9 cellular contexts compared by ENCODE assay signal in the genomic region with DNA sequence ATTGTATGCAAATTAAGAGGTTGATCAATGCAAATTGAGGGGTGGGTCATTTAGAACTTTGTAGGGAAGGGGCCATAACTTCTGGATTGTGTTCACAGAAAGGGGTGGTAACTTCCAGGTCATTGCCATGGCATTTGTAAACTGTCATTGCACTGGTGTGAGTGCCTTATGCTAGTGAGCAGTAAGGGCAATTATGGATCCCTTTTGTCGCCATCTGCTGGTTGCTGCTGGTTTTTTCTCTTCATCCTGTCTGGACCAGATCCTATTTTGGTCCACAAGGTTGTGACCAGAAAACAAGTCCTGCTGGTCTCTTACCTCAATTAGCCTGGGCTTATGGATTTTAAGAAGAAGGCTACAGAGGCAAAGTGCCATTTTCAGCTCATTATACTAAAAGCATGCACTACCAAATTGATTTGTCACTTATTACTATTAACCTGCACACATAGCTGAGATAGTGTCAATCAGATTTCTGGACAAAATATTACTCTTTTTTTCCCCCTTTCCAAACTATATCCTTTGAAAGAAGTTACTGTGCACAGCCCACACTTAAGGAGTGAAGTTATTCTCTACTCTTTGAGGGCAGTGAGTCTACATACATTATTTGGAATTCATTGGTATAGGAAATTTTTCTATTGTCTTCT.
DNase-seq lines count a peak whose midpoint lies in the region; ATAC-seq and TF ChIP-seq lines count a peak whose summit lies in the region.
"Had no signal": no experiment of that assay in that cellular context is flagged by ENCODE, and none has a peak within 500 bp of the region (broad histone marks: within the 10 kb centered on the region; RNA-seq: fewer than 3 reads in every experiment).

No MANE protein-coding gene starts in this region.

- no peaks in the 10 kb centered on the region for H3K36me3 ChIP-seq in tibial nerve

- peak; percentile 29 for ATAC-seq in CD4-positive, alpha-beta T cell (ENCODE audit: poor library complexity)
- ATAC-seq in GM19043 (IDR thresholded peaks at IDR 0.05; ENCODE audit: low read depth, unreplicated experiment), result peak; percentile 95
- ATAC-seq in HG03175 (IDR thresholded peaks at IDR 0.05; ENCODE audit: unreplicated experiment), result peak; percentile 98
- no peak for ATAC-seq in natural killer cell treated with Interleukin-12 subunit alpha and Interleukin-12 subunit beta and Interleukin-15 and Interleukin-18, amount 100 ng/mL, for 72 hours

- no peaks in the 10 kb centered on the region for H3K9me3 Mint-ChIP-seq in CD4-positive, alpha-beta T cell
- H3K9me3 Mint-ChIP-seq in natural killer cell treated with Interleukin-12 subunit alpha and Interleukin-12 subunit beta and Interleukin-15 and Interleukin-18, amount 100 ng/mL, for 72 hours, result no peaks in the 10 kb centered on the region
- H3K9me3 Mint-ChIP-seq: T-helper 1 cell treated with Interleukin-12 subunit alpha and Interleukin-12 subunit beta and Interleukin-4 antibody, amounts not matched to agents 30 μg/mL and 1 μg/mL, for 36 hours had no signal

- no peaks in the 10 kb centered on the region for H3K4me1 Mint-ChIP-seq in CD4-positive, alpha-beta T cell (ENCODE audit: low read depth)
- H3K4me1 Mint-ChIP-seq in natural killer cell treated with Interleukin-12 subunit alpha and Interleukin-12 subunit beta and Interleukin-15 and Interleukin-18, amount 100 ng/mL, for 72 hours (ENCODE audit: low read depth in 2 of 2), result no peaks in the 10 kb centered on the region

- POLR2A ChIA-PET in CD4-positive, alpha-beta T cell (lab: Charles Lee), result no interaction called here

- TF ChIP-seq POLR2A in erythroblast (IDR thresholded peaks at IDR 0.05; ENCODE audit: low read length), result no peak
- no peak for TF ChIP-seq POLR2A in tibial nerve (IDR thresholded peaks at IDR 0.05)

- no peaks in the 10 kb centered on the region for H3K36me3 Mint-ChIP-seq in CD4-positive, alpha-beta T cell (ENCODE audit: low read depth)
- H3K36me3 Mint-ChIP-seq in natural killer cell treated with Interleukin-12 subunit alpha and Interleukin-12 subunit beta and Interleukin-15 and Interleukin-18, amount 100 ng/mL, for 72 hours, result no peaks in the 10 kb centered on the region

- TF ChIP-seq EP300 in tibial nerve (IDR thresholded peaks at IDR 0.05), result no peak

- no peaks in the 10 kb centered on the region for H3K9me3 ChIP-seq in CD4-positive, alpha-beta T cell (ENCODE audit: control insufficient read depth, low read length)
- no peaks in the 10 kb centered on the region for H3K9me3 ChIP-seq in tibial nerve

- H3K4me3 ChIP-seq in tibial nerve, result no peak overlapping the region

- H3K27me3 ChIP-seq in CD4-positive, alpha-beta T cell (ENCODE audit: control insufficient read depth, insufficient read depth, low read length), result no peaks in the 10 kb centered on the region
- H3K27me3 ChIP-seq in tibial nerve, result no peaks in the 10 kb centered on the region

- DNase-seq in CD4-positive, alpha-beta T cell, result peak; percentile 19 to 53 (median 31)
- DNase-seq in NCI-H69 (lab: John Stamatoyannopoulos, UW), result peak; percentile 80
- peak; percentile 77 for DNase-seq in activated CD8-positive, alpha-beta memory T cell treated with anti-CD3 and anti-CD28 coated beads for 24 hours
- DNase-seq in erythroblast (lab: John Stamatoyannopoulos, UW), result peak; percentile 44 to 70
- DNase-seq in natural killer cell treated with Interleukin-12 subunit alpha and Interleukin-12 subunit beta and Interleukin-15 and Interleukin-18, amount 100 ng/mL, for 72 hours (ENCODE audit: low spot score), result peak; percentile 69
- DNase-seq in tibial nerve (ENCODE audit: low spot score in 2 of 2), result peak; percentile 31 to 73

- H3K27me3 Mint-ChIP-seq in CD4-positive, alpha-beta T cell, result no peaks in the 10 kb centered on the region
- H3K27me3 Mint-ChIP-seq in natural killer cell treated with Interleukin-12 subunit alpha and Interleukin-12 subunit beta and Interleukin-15 and Interleukin-18, amount 100 ng/mL, for 72 hours, result peaks cover 3 to 6% of the 10 kb centered on the region in 2 donors

- peaks cover 0 to 4% (median 2%) of the 10 kb centered on the region in 4 donors for H3K4me1 ChIP-seq in tibial nerve

- H3K27ac ChIP-seq in CD4-positive, alpha-beta T cell (ENCODE audit: low read depth, low read length), result no peak overlapping the region
- H3K27ac ChIP-seq in tibial nerve, result no peak overlapping the region

- intact Hi-C loops in CD4-positive, alpha-beta T cell (cut with DNase I, micrococcal nuclease), result loop anchor here (1.0 kb wide), 1 partner anchor 1086 kb away; no protein-coding TSS in a partner anchor

- H3K4me3 Mint-ChIP-seq in CD4-positive, alpha-beta T cell, result no peak overlapping the region
- H3K4me3 Mint-ChIP-seq in natural killer cell treated with Interleukin-12 subunit alpha and Interleukin-12 subunit beta and Interleukin-15 and Interleukin-18, amount 100 ng/mL, for 72 hours, result no peak overlapping the region
- H3K4me3 Mint-ChIP-seq: T-helper 1 cell treated with Interleukin-12 subunit alpha and Interleukin-12 subunit beta and Interleukin-4 antibody, amounts not matched to agents 30 μg/mL and 1 μg/mL, for 36 hours had no signal

- WGBS in tibial nerve, 2 donors, result 27 to 35% methylated on average over 1 of the region's 1 CpG

- H3K27ac Mint-ChIP-seq in CD4-positive, alpha-beta T cell, result no peak overlapping the region
- H3K27ac Mint-ChIP-seq in natural killer cell treated with Interleukin-12 subunit alpha and Interleukin-12 subunit beta and Interleukin-15 and Interleukin-18, amount 100 ng/mL, for 72 hours, result no peak overlapping the region
- H3K27ac Mint-ChIP-seq: T-helper 1 cell treated with Interleukin-12 subunit alpha and Interleukin-12 subunit beta and Interleukin-4 antibody, amounts not matched to agents 30 μg/mL and 1 μg/mL, for 36 hours had no signal

- peak; percentile 75 for TF ChIP-seq CTCF in CD4-positive, alpha-beta T cell (IDR thresholded peaks at IDR 0.05)
- TF ChIP-seq CTCF in tibial nerve (IDR thresholded peaks at IDR 0.05), result peak; percentile 38 to 65 (median 46)

- CTCF ChIA-PET in CD4-positive, alpha-beta T cell (lab: Charles Lee), result no interaction called here

Comparison
In these comparisons a context has a peak if more than half of its experiments do, and no peak if none do; other contexts are left out.
1. ATAC-seq: peak in CD4-positive, alpha-beta T cell (single experiment), GM19043 (single experiment) and HG03175 (single experiment); none in natural killer cell treated with Interleukin-12 subunit alpha and Interleukin-12 subunit beta and Interleukin-15 and Interleukin-18, amount 100 ng/mL, for 72 hours (0 of 2).
2. Peak in every context shown above with its lines, with median percentiles within 50 percentile points of each other: DNase-seq.